ENCODE assay signal across 1 cellular context in the genomic region with DNA sequence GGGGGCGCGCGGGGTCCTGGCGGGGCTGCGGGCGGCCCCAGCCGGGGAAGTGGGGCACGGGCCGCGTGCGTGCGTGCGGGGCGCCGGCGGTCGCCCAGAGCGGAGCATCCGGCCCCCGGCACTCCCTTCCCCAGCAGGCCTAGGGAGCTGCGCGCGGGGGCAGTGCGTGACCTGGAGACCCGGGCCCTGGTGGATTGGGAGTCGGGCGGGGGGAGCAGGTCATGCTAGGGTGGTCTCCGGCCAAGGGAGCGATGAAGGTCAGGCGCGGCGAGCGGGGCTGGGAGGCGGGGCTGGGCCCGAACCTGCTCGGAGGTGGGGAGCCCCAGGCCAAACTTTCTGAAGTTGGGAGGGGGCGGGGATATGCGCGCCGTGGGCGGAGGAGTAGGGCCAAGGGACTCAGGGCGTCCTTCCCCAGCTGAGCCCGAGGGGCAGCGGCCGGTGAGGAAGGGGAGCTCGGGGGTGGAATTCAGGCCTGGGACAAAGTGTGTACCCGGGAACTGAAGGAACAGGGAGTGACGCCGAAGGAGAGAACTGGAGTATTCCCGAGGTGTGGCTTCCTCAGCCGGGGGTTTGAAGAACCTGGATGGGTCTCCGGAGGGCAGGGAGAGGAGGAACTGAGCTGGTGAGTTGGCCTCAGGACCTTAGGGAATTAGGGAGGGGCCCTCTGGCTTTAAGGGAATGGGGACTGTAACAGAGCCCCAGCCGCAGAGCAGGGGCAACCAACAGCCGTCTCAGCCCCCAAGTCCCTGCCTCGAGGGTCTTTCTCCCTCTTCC.
TF ChIP-seq lines count a peak whose summit lies in the region.

No MANE protein-coding gene starts in this region.

TF ChIP-seq in HEK293, 187 proteins besides CTCF, POLR2A, EP300 and RAD21 (continued from another document and continues in another):
- TF ChIP-seq, protein P1, sequence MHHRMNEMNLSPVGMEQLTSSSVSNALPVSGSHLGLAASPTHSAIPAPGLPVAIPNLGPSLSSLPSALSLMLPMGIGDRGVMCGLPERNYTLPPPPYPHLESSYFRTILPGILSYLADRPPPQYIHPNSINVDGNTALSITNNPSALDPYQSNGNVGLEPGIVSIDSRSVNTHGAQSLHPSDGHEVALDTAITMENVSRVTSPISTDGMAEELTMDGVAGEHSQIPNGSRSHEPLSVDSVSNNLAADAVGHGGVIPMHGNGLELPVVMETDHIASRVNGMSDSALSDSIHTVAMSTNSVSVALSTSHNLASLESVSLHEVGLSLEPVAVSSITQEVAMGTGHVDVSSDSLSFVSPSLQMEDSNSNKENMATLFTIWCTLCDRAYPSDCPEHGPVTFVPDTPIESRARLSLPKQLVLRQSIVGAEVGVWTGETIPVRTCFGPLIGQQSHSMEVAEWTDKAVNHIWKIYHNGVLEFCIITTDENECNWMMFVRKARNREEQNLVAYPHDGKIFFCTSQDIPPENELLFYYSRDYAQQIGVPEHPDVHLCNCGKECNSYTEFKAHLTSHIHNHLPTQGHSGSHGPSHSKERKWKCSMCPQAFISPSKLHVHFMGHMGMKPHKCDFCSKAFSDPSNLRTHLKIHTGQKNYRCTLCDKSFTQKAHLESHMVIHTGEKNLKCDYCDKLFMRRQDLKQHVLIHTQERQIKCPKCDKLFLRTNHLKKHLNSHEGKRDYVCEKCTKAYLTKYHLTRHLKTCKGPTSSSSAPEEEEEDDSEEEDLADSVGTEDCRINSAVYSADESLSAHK (tag by site-specific recombination; IDR thresholded peaks at IDR 0.05), result no peak
- TF ChIP-seq RBAK (tag by site-specific recombination; IDR thresholded peaks at IDR 0.05) (no peak), ZNF175 (tag by site-specific recombination; IDR thresholded peaks at IDR 0.05) (no peak), ZBTB1 (tag by site-specific recombination; IDR thresholded peaks at IDR 0.05) (no peak), ZBTB44 (tag by site-specific recombination; IDR thresholded peaks at IDR 0.05) (no peak), ZNF513 (tag by site-specific recombination; IDR thresholded peaks at IDR 0.05) (no peak), ZNF561 (tag by site-specific recombination; IDR thresholded peaks at IDR 0.05; ENCODE audit: borderline replicate concordance) (no peak), ZNF202 (tag by site-specific recombination; IDR thresholded peaks at IDR 0.05; ENCODE audit: borderline replicate concordance) (no peak), MEIS1 (CRISPR knock-in tag; IDR thresholded peaks at IDR 0.05; ENCODE audit: borderline replicate concordance) (0 out of 2 replicates have a peak, but pooled peaks have one; percentile 24), ZNF629 (tag by site-specific recombination; IDR thresholded peaks at IDR 0.05) (no peak), ZNF549 (tag by site-specific recombination; IDR thresholded peaks at IDR 0.05) (no peak), ZNF335 (tag by site-specific recombination; conservative IDR thresholded peaks at IDR 0.05) (peak; percentile 85), ZNF707 (tag by site-specific recombination; IDR thresholded peaks at IDR 0.05) (no peak), ZBTB8A (tag by site-specific recombination; IDR thresholded peaks at IDR 0.05) (peak; percentile 34; the same call in 1 of the 2 replicates), ZNF621 (tag by site-specific recombination; IDR thresholded peaks at IDR 0.05) (no peak), ZNF585B (tag by site-specific recombination; IDR thresholded peaks at IDR 0.05) (no peak), ZFP37 (tag by site-specific recombination; IDR thresholded peaks at IDR 0.05) (no peak), ZNF433 (tag by site-specific recombination; IDR thresholded peaks at IDR 0.05; ENCODE audit: low read depth) (no peak), ZNF248 (tag by site-specific recombination; IDR thresholded peaks at IDR 0.05) (no peak), REPIN1 (tag by site-specific recombination; IDR thresholded peaks at IDR 0.05; ENCODE audit: low read depth) (no peak)
- TF ChIP-seq, protein P2, sequence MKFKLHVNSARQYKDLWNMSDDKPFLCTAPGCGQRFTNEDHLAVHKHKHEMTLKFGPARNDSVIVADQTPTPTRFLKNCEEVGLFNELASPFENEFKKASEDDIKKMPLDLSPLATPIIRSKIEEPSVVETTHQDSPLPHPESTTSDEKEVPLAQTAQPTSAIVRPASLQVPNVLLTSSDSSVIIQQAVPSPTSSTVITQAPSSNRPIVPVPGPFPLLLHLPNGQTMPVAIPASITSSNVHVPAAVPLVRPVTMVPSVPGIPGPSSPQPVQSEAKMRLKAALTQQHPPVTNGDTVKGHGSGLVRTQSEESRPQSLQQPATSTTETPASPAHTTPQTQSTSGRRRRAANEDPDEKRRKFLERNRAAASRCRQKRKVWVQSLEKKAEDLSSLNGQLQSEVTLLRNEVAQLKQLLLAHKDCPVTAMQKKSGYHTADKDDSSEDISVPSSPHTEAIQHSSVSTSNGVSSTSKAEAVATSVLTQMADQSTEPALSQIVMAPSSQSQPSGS (tag by site-specific recombination; IDR thresholded peaks at IDR 0.05; ENCODE audit: low read depth), result no peak
- TF ChIP-seq, protein P3, sequence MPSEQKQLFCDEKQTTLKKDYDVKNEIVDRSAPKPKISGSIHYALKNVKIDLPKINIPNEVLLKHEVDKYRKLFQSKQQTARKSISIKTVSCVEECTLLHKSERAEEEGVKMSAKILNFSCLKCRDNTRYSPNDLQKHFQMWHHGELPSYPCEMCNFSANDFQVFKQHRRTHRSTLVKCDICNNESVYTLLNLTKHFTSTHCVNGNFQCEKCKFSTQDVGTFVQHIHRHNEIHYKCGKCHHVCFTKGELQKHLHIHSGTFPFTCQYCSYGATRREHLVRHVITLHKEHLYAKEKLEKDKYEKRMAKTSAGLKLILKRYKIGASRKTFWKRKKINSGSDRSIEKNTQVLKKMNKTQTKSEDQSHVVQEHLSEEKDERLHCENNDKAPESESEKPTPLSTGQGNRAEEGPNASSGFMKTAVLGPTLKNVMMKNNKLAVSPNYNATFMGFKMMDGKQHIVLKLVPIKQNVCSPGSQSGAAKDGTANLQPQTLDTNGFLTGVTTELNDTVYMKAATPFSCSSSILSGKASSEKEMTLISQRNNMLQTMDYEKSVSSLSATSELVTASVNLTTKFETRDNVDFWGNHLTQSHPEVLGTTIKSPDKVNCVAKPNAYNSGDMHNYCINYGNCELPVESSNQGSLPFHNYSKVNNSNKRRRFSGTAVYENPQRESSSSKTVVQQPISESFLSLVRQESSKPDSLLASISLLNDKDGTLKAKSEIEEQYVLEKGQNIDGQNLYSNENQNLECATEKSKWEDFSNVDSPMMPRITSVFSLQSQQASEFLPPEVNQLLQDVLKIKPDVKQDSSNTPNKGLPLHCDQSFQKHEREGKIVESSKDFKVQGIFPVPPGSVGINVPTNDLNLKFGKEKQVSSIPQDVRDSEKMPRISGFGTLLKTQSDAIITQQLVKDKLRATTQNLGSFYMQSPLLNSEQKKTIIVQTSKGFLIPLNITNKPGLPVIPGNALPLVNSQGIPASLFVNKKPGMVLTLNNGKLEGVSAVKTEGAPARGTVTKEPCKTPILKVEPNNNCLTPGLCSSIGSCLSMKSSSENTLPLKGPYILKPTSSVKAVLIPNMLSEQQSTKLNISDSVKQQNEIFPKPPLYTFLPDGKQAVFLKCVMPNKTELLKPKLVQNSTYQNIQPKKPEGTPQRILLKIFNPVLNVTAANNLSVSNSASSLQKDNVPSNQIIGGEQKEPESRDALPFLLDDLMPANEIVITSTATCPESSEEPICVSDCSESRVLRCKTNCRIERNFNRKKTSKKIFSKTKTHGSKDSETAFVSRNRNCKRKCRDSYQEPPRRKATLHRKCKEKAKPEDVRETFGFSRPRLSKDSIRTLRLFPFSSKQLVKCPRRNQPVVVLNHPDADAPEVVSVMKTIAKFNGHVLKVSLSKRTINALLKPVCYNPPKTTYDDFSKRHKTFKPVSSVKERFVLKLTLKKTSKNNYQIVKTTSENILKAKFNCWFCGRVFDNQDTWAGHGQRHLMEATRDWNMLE (tag by site-specific recombination; conservative IDR thresholded peaks at IDR 0.05; ENCODE audit: low read depth), result no peak
- TF ChIP-seq, protein P4, sequence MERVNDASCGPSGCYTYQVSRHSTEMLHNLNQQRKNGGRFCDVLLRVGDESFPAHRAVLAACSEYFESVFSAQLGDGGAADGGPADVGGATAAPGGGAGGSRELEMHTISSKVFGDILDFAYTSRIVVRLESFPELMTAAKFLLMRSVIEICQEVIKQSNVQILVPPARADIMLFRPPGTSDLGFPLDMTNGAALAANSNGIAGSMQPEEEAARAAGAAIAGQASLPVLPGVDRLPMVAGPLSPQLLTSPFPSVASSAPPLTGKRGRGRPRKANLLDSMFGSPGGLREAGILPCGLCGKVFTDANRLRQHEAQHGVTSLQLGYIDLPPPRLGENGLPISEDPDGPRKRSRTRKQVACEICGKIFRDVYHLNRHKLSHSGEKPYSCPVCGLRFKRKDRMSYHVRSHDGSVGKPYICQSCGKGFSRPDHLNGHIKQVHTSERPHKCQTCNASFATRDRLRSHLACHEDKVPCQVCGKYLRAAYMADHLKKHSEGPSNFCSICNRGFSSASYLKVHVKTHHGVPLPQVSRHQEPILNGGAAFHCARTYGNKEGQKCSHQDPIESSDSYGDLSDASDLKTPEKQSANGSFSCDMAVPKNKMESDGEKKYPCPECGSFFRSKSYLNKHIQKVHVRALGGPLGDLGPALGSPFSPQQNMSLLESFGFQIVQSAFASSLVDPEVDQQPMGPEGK (tag by site-specific recombination; IDR thresholded peaks at IDR 0.05), result peak; percentile 82
- TF ChIP-seq, protein P5, sequence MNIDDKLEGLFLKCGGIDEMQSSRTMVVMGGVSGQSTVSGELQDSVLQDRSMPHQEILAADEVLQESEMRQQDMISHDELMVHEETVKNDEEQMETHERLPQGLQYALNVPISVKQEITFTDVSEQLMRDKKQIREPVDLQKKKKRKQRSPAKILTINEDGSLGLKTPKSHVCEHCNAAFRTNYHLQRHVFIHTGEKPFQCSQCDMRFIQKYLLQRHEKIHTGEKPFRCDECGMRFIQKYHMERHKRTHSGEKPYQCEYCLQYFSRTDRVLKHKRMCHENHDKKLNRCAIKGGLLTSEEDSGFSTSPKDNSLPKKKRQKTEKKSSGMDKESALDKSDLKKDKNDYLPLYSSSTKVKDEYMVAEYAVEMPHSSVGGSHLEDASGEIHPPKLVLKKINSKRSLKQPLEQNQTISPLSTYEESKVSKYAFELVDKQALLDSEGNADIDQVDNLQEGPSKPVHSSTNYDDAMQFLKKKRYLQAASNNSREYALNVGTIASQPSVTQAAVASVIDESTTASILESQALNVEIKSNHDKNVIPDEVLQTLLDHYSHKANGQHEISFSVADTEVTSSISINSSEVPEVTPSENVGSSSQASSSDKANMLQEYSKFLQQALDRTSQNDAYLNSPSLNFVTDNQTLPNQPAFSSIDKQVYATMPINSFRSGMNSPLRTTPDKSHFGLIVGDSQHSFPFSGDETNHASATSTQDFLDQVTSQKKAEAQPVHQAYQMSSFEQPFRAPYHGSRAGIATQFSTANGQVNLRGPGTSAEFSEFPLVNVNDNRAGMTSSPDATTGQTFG (tag by site-specific recombination; IDR thresholded peaks at IDR 0.05; ENCODE audit: borderline replicate concordance), result no peak
- TF ChIP-seq, protein P6, sequence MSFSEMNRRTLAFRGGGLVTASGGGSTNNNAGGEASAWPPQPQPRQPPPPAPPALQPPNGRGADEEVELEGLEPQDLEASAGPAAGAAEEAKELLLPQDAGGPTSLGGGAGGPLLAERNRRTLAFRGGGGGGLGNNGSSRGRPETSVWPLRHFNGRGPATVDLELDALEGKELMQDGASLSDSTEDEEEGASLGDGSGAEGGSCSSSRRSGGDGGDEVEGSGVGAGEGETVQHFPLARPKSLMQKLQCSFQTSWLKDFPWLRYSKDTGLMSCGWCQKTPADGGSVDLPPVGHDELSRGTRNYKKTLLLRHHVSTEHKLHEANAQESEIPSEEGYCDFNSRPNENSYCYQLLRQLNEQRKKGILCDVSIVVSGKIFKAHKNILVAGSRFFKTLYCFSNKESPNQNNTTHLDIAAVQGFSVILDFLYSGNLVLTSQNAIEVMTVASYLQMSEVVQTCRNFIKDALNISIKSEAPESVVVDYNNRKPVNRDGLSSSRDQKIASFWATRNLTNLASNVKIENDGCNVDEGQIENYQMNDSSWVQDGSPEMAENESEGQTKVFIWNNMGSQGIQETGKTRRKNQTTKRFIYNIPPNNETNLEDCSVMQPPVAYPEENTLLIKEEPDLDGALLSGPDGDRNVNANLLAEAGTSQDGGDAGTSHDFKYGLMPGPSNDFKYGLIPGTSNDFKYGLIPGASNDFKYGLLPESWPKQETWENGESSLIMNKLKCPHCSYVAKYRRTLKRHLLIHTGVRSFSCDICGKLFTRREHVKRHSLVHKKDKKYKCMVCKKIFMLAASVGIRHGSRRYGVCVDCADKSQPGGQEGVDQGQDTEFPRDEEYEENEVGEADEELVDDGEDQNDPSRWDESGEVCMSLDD (tag by site-specific recombination; IDR thresholded peaks at IDR 0.05), result peak; percentile 69; the same call in 1 of the 2 replicates
